ENCODE assay signal across 26 cellular contexts in the genomic region with DNA sequence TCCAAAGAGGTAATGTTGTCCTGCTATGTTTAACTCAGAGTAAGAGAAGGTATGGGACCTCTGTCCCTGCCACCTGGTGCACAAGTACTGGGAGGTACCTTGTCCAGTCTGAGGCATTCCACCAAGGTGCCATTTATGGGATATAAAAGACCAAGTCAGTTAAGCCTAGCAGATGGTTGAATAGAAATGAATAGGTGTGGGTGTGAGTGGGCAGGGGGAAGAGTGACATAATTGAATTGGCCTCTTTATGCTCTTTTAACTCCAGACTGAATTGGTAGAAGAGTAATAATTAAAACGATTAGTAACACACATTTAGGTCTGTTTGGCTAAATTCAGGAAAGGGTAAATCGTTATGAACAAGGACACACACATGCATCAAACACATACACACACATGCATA. TPM values are rescaled to one million over a fixed set of nuclear protein-coding genes. Genes with fewer than 3 reads are reported as not detected.
"Had no signal": no experiment of that assay in that cellular context is flagged by ENCODE, and none has a peak within 500 bp of the region (broad histone marks: within the 10 kb centered on the region; RNA-seq: fewer than 3 reads in every experiment).

No MANE protein-coding gene starts in this region.

- H3K4me1 ChIP-seq: ascending aorta, esophagus muscularis mucosa, thyroid gland, uterus had no signal

- H3K4me3 ChIP-seq: ascending aorta, esophagus muscularis mucosa, lung, thyroid gland, uterus had no signal

- H3K27ac ChIP-seq: ascending aorta, esophagus muscularis mucosa, thyroid gland, VCaP had no signal

- DNase-seq: activated CD4-positive, alpha-beta T cell treated with anti-CD3 and anti-CD28 coated beads, Interleukin-2, amount 50 U/mL, for 4 hours; activated CD4-positive, CD25-positive, alpha-beta regulatory T cell treated with anti-CD3 and anti-CD28 coated beads, Interleukin-2, amount 50 U/mL, for 72 hours; activated gamma-delta T cell; cortex of kidney; effector CD8-positive, alpha-beta T cell; islet precursor cell; occipital lobe; posterior cingulate gyrus; retina; stimulated activated CD4-positive, alpha-beta T cell treated with anti-CD3 and anti-CD28 coated beads, Interleukin-12 subunit alpha, Interleukin-12 subunit beta, amount 100 ng/mL, for 4 hours; stimulated activated CD4-positive, alpha-beta T cell treated with anti-CD3 and anti-CD28 coated beads, Interleukin-1b, Interleukin-23, amount 100 ng/mL, for 48 hours; stimulated activated CD8-positive, alpha-beta memory T cell treated with anti-CD3 and anti-CD28 coated beads, Interleukin-4, amount 100 ng/mL, for 48 hours; stimulated activated naive CD4-positive, alpha-beta T cell; T-helper 2 cell; thyroid gland; uterus had no signal

- H3K36me3 ChIP-seq: ascending aorta, esophagus muscularis mucosa, thyroid gland, uterus had no signal

- FAIRE-seq: endothelial cell of umbilical vein had no signal

- H3K27me3 ChIP-seq: ascending aorta, esophagus muscularis mucosa, thyroid gland, uterus had no signal

- H3K9me3 ChIP-seq: ascending aorta, esophagus muscularis mucosa, thyroid gland, uterus had no signal

RNA-seq across cellular contexts. Expression of gene ADGRG7, which starts 0.6 kb away (rescaled TPM):
- total RNA-seq: activated CD8-positive, alpha-beta memory T cell treated with anti-CD3 and anti-CD28 coated beads for 36 hours; ascending aorta; endothelial cell of umbilical vein; esophagus muscularis mucosa; lung; mesothelial cell of epicardium; occipital lobe; subcutaneous adipose tissue; thyroid gland had no signal
- polyA plus RNA-seq: adipose tissue, endothelial cell of umbilical vein, lung, neural cell had no signal
